Comparison of ENCODE assay signal across 12 cellular contexts in the genomic region with DNA sequence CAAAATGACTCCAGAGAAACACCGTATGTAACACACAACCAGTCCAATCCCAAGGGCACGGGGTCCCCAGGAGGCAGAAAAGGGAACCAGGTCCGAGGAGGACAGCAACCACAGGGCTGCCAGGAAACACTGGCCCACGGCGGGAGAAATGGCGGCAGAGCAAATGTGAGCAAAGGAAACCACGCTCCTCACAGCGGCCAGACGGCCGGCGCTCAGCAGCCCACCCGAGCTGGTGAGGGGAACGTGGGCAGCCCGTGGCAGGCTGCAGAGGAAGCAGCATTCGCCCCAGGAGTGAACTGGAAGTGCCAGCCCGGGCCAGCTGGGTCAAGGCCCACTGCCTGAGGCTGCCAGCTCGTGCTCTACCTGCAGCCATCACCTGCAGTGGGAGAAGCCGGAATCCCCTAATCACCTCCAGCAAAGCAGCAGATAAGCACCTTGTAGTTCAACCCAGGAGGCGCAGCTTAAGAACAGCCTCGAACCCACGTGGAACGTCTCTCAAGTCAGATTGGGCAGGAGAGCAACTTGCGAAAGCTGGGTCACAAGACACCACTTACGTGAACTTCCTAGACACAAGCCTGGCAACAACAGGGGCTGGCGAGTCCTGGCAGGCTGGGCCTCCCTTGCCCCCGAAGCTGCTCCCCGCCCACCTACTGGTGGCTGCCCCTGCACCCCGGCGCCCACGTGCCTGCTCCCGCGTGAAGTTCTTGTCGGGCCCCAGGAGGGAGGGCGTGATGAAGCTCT.
DNase-seq lines count a peak whose midpoint lies in the region; ATAC-seq and TF ChIP-seq lines count a peak whose summit lies in the region.
"Had no signal": no experiment of that assay in that cellular context is flagged by ENCODE, and none has a peak within 500 bp of the region (broad histone marks: within the 10 kb centered on the region; RNA-seq: fewer than 3 reads in every experiment).

No MANE protein-coding gene starts in this region.

- peak overlapping the region in 10 of 11 experiments; percentile 40 to 72 (median 65); a peak in 18 of 22 replicates for H3K27ac ChIP-seq in BLaER1 treated with 17β-estradiol and CSF1 and Interleukin-3, amounts not matched to agents 10 nM and 100 nM

- no peaks in the 10 kb centered on the region for H3K9me3 Mint-ChIP-seq in nephron

- no peaks in the 10 kb centered on the region for H3K27me3 Mint-ChIP-seq in nephron (ENCODE audit: low read depth)

- TF ChIP-seq POLR2A in GM18505 (IDR thresholded peaks at IDR 0.05; ENCODE audit: borderline replicate concordance, extremely low read depth, insufficient read depth, insufficient read length): no peak

- H3K36me3 Mint-ChIP-seq in nephron (ENCODE audit: low read depth): peaks cover 3% of the 10 kb centered on the region

- peak overlapping the region in 2 of 3 experiments; percentile 78 to 82 for H3K27ac Mint-ChIP-seq in nephron

- peaks cover 0 to 88% (median 61%) of the 10 kb centered on the region in 11 experiments; a peak in 18 of 22 replicates for H4K20me1 ChIP-seq in BLaER1 treated with 17β-estradiol and CSF1 and Interleukin-3, amounts not matched to agents 10 nM and 100 nM

- H3K4me1 Mint-ChIP-seq in nephron: peaks cover 28% of the 10 kb centered on the region

- peaks cover 11 to 93% (median 56%) of the 10 kb centered on the region in 11 experiments for H3K36me3 ChIP-seq in BLaER1 treated with 17β-estradiol and CSF1 and Interleukin-3, amounts not matched to agents 10 nM and 100 nM

- peak overlapping the region; percentile 86 to 97 (median 92) for H3K4me2 ChIP-seq in BLaER1 treated with 17β-estradiol and CSF1 and Interleukin-3, amounts not matched to agents 10 nM and 100 nM

- H3K9ac ChIP-seq in BLaER1 treated with 17β-estradiol and CSF1 and Interleukin-3, amounts not matched to agents 10 nM and 100 nM: peak overlapping the region in 10 of 11 experiments; percentile 0 to 67 (median 55); a peak in 14 of 22 replicates

- peak overlapping the region in 1 of 3 experiments; percentile 37 for H3K4me3 Mint-ChIP-seq in nephron

- H3K4me3 ChIP-seq in BLaER1 treated with 17β-estradiol and CSF1 and Interleukin-3, amounts not matched to agents 10 nM and 100 nM: peak overlapping the region in 2 of 10 experiments; percentile 17 to 27; a peak in 3 of 20 replicates

- H3K4me1 ChIP-seq in BLaER1 treated with 17β-estradiol and CSF1 and Interleukin-3, amounts not matched to agents 10 nM and 100 nM: peaks cover 54 to 84% (median 69%) of the 10 kb centered on the region in 10 experiments

- ATAC-seq in GM18505 (IDR thresholded peaks at IDR 0.05; ENCODE audit: unreplicated experiment): no peak

- peaks cover 0 to 9% (median 0%) of the 10 kb centered on the region in 11 experiments; a peak in 6 of 22 replicates for H3K9me3 ChIP-seq in BLaER1 treated with 17β-estradiol and CSF1 and Interleukin-3, amounts not matched to agents 10 nM and 100 nM (replicated peaks in 1 of 11)

- H3K27me3 ChIP-seq in BLaER1 treated with 17β-estradiol and CSF1 and Interleukin-3, amounts not matched to agents 10 nM and 100 nM: no peaks in the 10 kb centered on the region

- DNase-seq in MV-4-11 (lab: John Stamatoyannopoulos, UW): peak; percentile 84
- DNase-seq in ecto neural progenitor cell (ENCODE audit: low spot score): peak; percentile 43
- DNase-seq in T1000 (lab: John Stamatoyannopoulos, UW): no peak
- no peak for DNase-seq in NCI-H1694 (lab: John Stamatoyannopoulos, UW)
- no peak for DNase-seq in NCI-H2081 (lab: John Stamatoyannopoulos, UW)
- DNase-seq: activated naive CD4-positive, alpha-beta T cell; AML-193; effector CD4-positive, alpha-beta T cell; NCI-H2029 had no signal

- no peak for TF ChIP-seq CTCF in nephron (IDR thresholded peaks at IDR 0.05; ENCODE audit: unreplicated experiment in 3 of 3)

Comparison
In these comparisons a context has a peak if more than half of its experiments do, and no peak if none do; other contexts are left out.
1. DNase-seq: peak in MV-4-11 (single experiment) and ecto neural progenitor cell (single experiment); none in T1000 (single experiment), NCI-H1694 (single experiment) and NCI-H2081 (0 of 2).